15 cellular contexts compared by ENCODE assay signal in the genomic region with DNA sequence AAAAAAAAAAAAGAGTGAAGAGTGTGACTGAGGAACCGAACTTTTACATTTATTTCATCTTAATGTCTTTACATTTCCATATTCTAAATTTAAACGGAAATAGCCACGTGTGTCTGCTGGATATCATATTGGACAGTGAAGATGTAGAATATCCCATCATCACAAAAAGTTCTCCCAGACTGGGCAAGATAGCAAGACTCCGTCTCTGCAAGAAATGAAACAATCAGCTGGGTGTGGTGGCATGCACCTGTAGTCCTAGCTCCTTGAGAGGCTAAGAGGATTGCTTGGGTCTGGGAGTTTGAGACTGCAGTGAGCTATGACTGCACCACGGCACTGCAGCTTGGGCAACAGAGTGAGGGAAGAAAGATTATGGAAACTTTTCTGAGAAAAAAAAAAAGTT. TPM values are rescaled to one million over a fixed set of nuclear protein-coding genes. Genes with fewer than 3 reads are reported as not detected.
DNase-seq lines count a peak whose midpoint lies in the region; ATAC-seq, FAIRE-seq and TF ChIP-seq lines count a peak whose summit lies in the region.
"Had no signal": no experiment of that assay in that cellular context is flagged by ENCODE, and none has a peak within 500 bp of the region (broad histone marks: within the 10 kb centered on the region; RNA-seq: fewer than 3 reads in every experiment).

No MANE protein-coding gene starts in this region.

- in situ Hi-C loops in K562 (cut with MboI) = no loop called here

- peaks cover 12% of the 10 kb centered on the region for H3K79me2 ChIP-seq in K562 (ENCODE audit: control insufficient read depth, insufficient read depth, low read length)

- ATAC-seq in activated T-cell treated with anti-CD3 and anti-CD28 coated beads, Interleukin-2, amount 50 U/mL, for 72 hours (replicated peaks in 1 of 2) = no peak
- ATAC-seq in K562 (no peak), GM18870 (IDR thresholded peaks at IDR 0.05; ENCODE audit: unreplicated experiment) (no peak), HG02885 (IDR thresholded peaks at IDR 0.05; ENCODE audit: poor library complexity, unreplicated experiment) (no peak)
- ATAC-seq: PC-3 had no signal

- no peak overlapping the region for H3K27ac Mint-ChIP-seq in activated T-cell treated with anti-CD3 and anti-CD28 coated beads, Interleukin-2, amount 50 U/mL, for 72 hours
- no peak overlapping the region for H3K27ac Mint-ChIP-seq in activated T-cell treated with anti-CD3 and anti-CD28 coated beads, Interleukin-2, amount 50 U/mL, for 24 hours
- peak overlapping the region in 4 of 7 donors; percentile 42 to 71 (median 44) for H3K27ac Mint-ChIP-seq in CD4-positive, alpha-beta memory T cell
- H3K27ac Mint-ChIP-seq in neural crest cell (ENCODE audit: unreplicated experiment) = no peak overlapping the region

- no peaks in the 10 kb centered on the region for H3K27me3 ChIP-seq in CD4-positive, alpha-beta memory T cell (ENCODE audit: insufficient read depth, low read length)
- H3K27me3 ChIP-seq in K562 (ENCODE audit: control insufficient read depth in 2 of 2, insufficient read depth in 2 of 2, low read length in 2 of 2) = no peaks in the 10 kb centered on the region

- no peak overlapping the region for H3K27ac ChIP-seq in CD4-positive, alpha-beta memory T cell (ENCODE audit: low read depth, low read length)
- no peak overlapping the region for H3K27ac ChIP-seq in K562 (ENCODE audit: extremely low read depth, low read depth, low read length)
- H3K27ac ChIP-seq: C4-2B had no signal

- H3K36me3 ChIP-seq in CD4-positive, alpha-beta memory T cell (ENCODE audit: insufficient read depth, low read length) = no peaks in the 10 kb centered on the region
- peaks cover 12% of the 10 kb centered on the region; the same call in 2 of the 3 replicates for H3K36me3 ChIP-seq in K562 (ENCODE audit: control insufficient read depth, insufficient read depth, low read length)

- H3K36me3 Mint-ChIP-seq in activated T-cell treated with anti-CD3 and anti-CD28 coated beads, Interleukin-2, amount 50 U/mL, for 72 hours (ENCODE audit: insufficient read depth in 2 of 2) = peaks cover 6 to 9% of the 10 kb centered on the region in 2 donors
- peaks cover 20% of the 10 kb centered on the region for H3K36me3 Mint-ChIP-seq in activated T-cell treated with anti-CD3 and anti-CD28 coated beads, Interleukin-2, amount 50 U/mL, for 24 hours (ENCODE audit: low read depth)
- peaks cover 12 to 17% of the 10 kb centered on the region in 2 donors for H3K36me3 Mint-ChIP-seq in CD4-positive, alpha-beta memory T cell
- H3K36me3 Mint-ChIP-seq in neural crest cell (ENCODE audit: low read depth) = peaks cover 17% of the 10 kb centered on the region

- TF ChIP-seq POLR2A in K562 (conservative IDR thresholded peaks at IDR 0.05) = no peak

- CTCF ChIA-PET in CD4-positive, alpha-beta memory T cell (lab: Charles Lee; ENCODE audit: partially characterized antibody) = interaction anchor here (1.3 to 1.6 kb wide), 2 partner anchors 29 to 62 kb away, joined by 3 read pairs; partner anchors contain the start of gene ZNF865
- CTCF ChIA-PET in K562 (lab: Yijun Ruan, JAX; ENCODE audit: low intra/inter-chr PET ratio) = no interaction called here

- H3K27me3 Mint-ChIP-seq in activated T-cell treated with anti-CD3 and anti-CD28 coated beads, Interleukin-2, amount 50 U/mL, for 72 hours (ENCODE audit: low read depth) = no peaks in the 10 kb centered on the region
- no peaks in the 10 kb centered on the region for H3K27me3 Mint-ChIP-seq in activated T-cell treated with anti-CD3 and anti-CD28 coated beads, Interleukin-2, amount 50 U/mL, for 24 hours
- H3K27me3 Mint-ChIP-seq in CD4-positive, alpha-beta memory T cell = peaks cover 0 to 1% of the 10 kb centered on the region in 2 donors
- H3K27me3 Mint-ChIP-seq in neural crest cell (ENCODE audit: low read depth) = no peaks in the 10 kb centered on the region

- H3K9me1 ChIP-seq in K562 (ENCODE audit: control insufficient read depth, insufficient read depth, low read length) = no peaks in the 10 kb centered on the region

- H3K4me2 ChIP-seq in K562 (ENCODE audit: insufficient read depth, low read length) = no peak overlapping the region

- no peaks in the 10 kb centered on the region for H3K9me3 ChIP-seq in CD4-positive, alpha-beta memory T cell (ENCODE audit: control insufficient read depth in 1 of 2, low read length in 2 of 2)
- no peaks in the 10 kb centered on the region for H3K9me3 ChIP-seq in K562 (replicated peaks; ENCODE audit: control insufficient read depth, insufficient read depth, low read depth, low read length)

- TF ChIP-seq RAD21 in K562 (CRISPR knock-in tag; conservative IDR thresholded peaks at IDR 0.05 in 1 of 2, IDR thresholded peaks at IDR 0.05 in 1 of 2) = no peak

- no peak overlapping the region for H3K4me3 ChIP-seq in CD4-positive, alpha-beta memory T cell (ENCODE audit: low read length in 2 of 2)
- no peak overlapping the region for H3K4me3 ChIP-seq in K562

- WGBS in K562 (ENCODE audit: insufficient coverage, low coverage, missing lambda C conversion rate) = 58% methylated on average over 5 of the region's 5 CpGs

- no TSS peak for BruUV-seq in K562 (replicated peaks; lab: Mats Ljungman, UMichigan)

- intact Hi-C loops in CD4-positive, alpha-beta memory T cell (cut with micrococcal nuclease) = no loop called here
- intact Hi-C loops in K562 (cut with micrococcal nuclease) = no loop called here

- H3K4me1 ChIP-seq in CD4-positive, alpha-beta memory T cell (ENCODE audit: insufficient read depth, low read length) = peaks cover 17% of the 10 kb centered on the region
- peaks cover 4 to 22% of the 10 kb centered on the region in 2 experiments; a peak in 4 of 5 replicates for H3K4me1 ChIP-seq in K562 (replicated peaks in 1 of 2; ENCODE audit: control insufficient read depth in 2 of 2, insufficient read depth in 2 of 2, low read length in 2 of 2)

- H4K20me1 ChIP-seq in K562 (replicated peaks; ENCODE audit: control insufficient read depth, insufficient read depth, low read length) = no peaks in the 10 kb centered on the region

- H3K9me3 Mint-ChIP-seq in activated T-cell treated with anti-CD3 and anti-CD28 coated beads, Interleukin-2, amount 50 U/mL, for 72 hours = no peaks in the 10 kb centered on the region
- no peaks in the 10 kb centered on the region for H3K9me3 Mint-ChIP-seq in activated T-cell treated with anti-CD3 and anti-CD28 coated beads, Interleukin-2, amount 50 U/mL, for 24 hours
- peaks cover 0 to 4% (median 0%) of the 10 kb centered on the region in 8 donors for H3K9me3 Mint-ChIP-seq in CD4-positive, alpha-beta memory T cell
- no peaks in the 10 kb centered on the region for H3K9me3 Mint-ChIP-seq in neural crest cell

- POLR2A ChIA-PET in CD4-positive, alpha-beta memory T cell (lab: Charles Lee; ENCODE audit: partially characterized antibody) = interaction anchor here (1.0 kb wide), 1 partner anchor 10 kb away, joined by 3 read pairs; no protein-coding TSS in a partner anchor
- POLR2A ChIA-PET in K562 (lab: Yijun Ruan, JAX) = interaction anchor here (0.5 to 0.6 kb wide), 2 partner anchors 109 to 662 kb away, joined by 3 to 4 read pairs; no protein-coding TSS in a partner anchor

- no peak for DNase-seq in activated T-cell treated with anti-CD3 and anti-CD28 coated beads, Interleukin-2, amount 50 U/mL, for 72 hours
- no peak for DNase-seq in activated T-cell treated with anti-CD3 and anti-CD28 coated beads, Interleukin-2, amount 50 U/mL, for 24 hours
- no peak for DNase-seq in CD4-positive, alpha-beta memory T cell
- no peak for DNase-seq in K562 (ENCODE audit: extremely low read depth in 1 of 4, low spot score in 3 of 4)
- DNase-seq in neural crest cell (ENCODE audit: low read depth, low spot score) = no peak
- DNase-seq in activated CD8-positive, alpha-beta memory T cell treated with anti-CD3 and anti-CD28 coated beads, Interleukin-2, amount 50 U/mL, for 48 hours = no peak
- DNase-seq: GF-D8, NCI-H146, NCI-H69, PC-3 had no signal

- FAIRE-seq in K562 (lab: Jason Lieb, UNC) = no peak
- FAIRE-seq: A204.1, HTR-8/SVneo had no signal

- no peak overlapping the region for H2AFZ ChIP-seq in K562 (ENCODE audit: low read depth, low read length)

- TF ChIP-seq EP300 in K562 (IDR thresholded peaks at IDR 0.05; ENCODE audit: low read length) = no peak

- no peak overlapping the region for H3K9ac ChIP-seq in K562 (ENCODE audit: insufficient read depth in 1 of 2, low read depth in 2 of 2, low read length in 2 of 2)

- TF ChIP-seq CTCF in K562 (IDR thresholded peaks at IDR 0.05 in 2 of 3, conservative IDR thresholded peaks at IDR 0.05 in 1 of 3; ENCODE audit: insufficient read depth in 2 of 3, low read depth in 1 of 3, low read length in 3 of 3) (no peak), neural crest cell (conservative IDR thresholded peaks at IDR 0.05) (no peak)

- H3K4me1 Mint-ChIP-seq in activated T-cell treated with anti-CD3 and anti-CD28 coated beads, Interleukin-2, amount 50 U/mL, for 72 hours (ENCODE audit: low read depth) = peaks cover 17% of the 10 kb centered on the region
- peaks cover 14% of the 10 kb centered on the region for H3K4me1 Mint-ChIP-seq in activated T-cell treated with anti-CD3 and anti-CD28 coated beads, Interleukin-2, amount 50 U/mL, for 24 hours (ENCODE audit: low read depth)
- H3K4me1 Mint-ChIP-seq in CD4-positive, alpha-beta memory T cell = peaks cover 13 to 20% (median 15%) of the 10 kb centered on the region in 4 donors
- H3K4me1 Mint-ChIP-seq in neural crest cell = peaks cover 19% of the 10 kb centered on the region

- H3K4me3 Mint-ChIP-seq in activated T-cell treated with anti-CD3 and anti-CD28 coated beads, Interleukin-2, amount 50 U/mL, for 72 hours = peak overlapping the region; percentile 9 to 18
- H3K4me3 Mint-ChIP-seq in activated T-cell treated with anti-CD3 and anti-CD28 coated beads, Interleukin-2, amount 50 U/mL, for 24 hours = no peak overlapping the region
- H3K4me3 Mint-ChIP-seq in CD4-positive, alpha-beta memory T cell = peak overlapping the region in 7 of 8 donors; percentile 18 to 70 (median 57)
- peak overlapping the region; percentile 86 for H3K4me3 Mint-ChIP-seq in neural crest cell

RNA-seq across cellular contexts. Expression of gene ZNF579, which starts 3.9 kb away (rescaled TPM):
- 1 to 10 TPM; 9.3 to 9.4 TPM for total RNA-seq in activated T-cell treated with anti-CD3 and anti-CD28 coated beads, Interleukin-2, amount 50 U/mL, for 72 hours
- total RNA-seq in CD4-positive, alpha-beta memory T cell = 1 to 10 TPM; 8.0 to 9.6 TPM
- under 1 TPM in 1 of 2 donors, not detected in 1; 0.62 TPM for polyA plus RNA-seq in CD4-positive, alpha-beta memory T cell
- total RNA-seq in K562 (2011; cell fraction: chromatin; rRNA removed; ENCODE audit: low replicate concordance) = 39.4 and 55.2 TPM in 2 replicates
- total RNA-seq in K562 (2011; cell fraction: nucleolus; rRNA removed) = 10.7 TPM in 2 replicates
- 25.4 and 86.3 TPM in 2 replicates for total RNA-seq in K562 (2011; cell fraction: nucleoplasm; rRNA removed)
- total RNA-seq in K562 (2014; rRNA removed) (3.8 and 5.9 TPM in 2 replicates), K562 (2014; rRNA removed; fragmentation: Illumina TruSeq; extraction: Trizol) (1.0 and 1.3 TPM in 2 replicates), K562 (2015; rRNA removed; fragmentation: Illumina TruSeq; extraction: Trizol) (1.2 and 1.3 TPM in 2 replicates), K562 (2021) (15.0 and 15.9 TPM in 2 replicates), neural crest cell (28.2 and 29.1 TPM in 2 replicates)
- polyA plus RNA-seq in K562 (2011; rRNA removed) (1.6 and 3.3 TPM in 2 replicates), K562 (2014; fragmentation: Illumina TruSeq; extraction: Trizol) (3.3 and 3.9 TPM in 2 replicates), K562 (2014; fragmentation: Nextera tagmentation; extraction: Ambion mirVana) (under 1 TPM; 0.06 to 0.08 TPM), K562 (2014; rRNA removed) (3.4 and 4.9 TPM in 2 replicates)
- 3.0 and 6.5 TPM in 2 replicates for polyA plus RNA-seq in K562 (2011; cell fraction: cytosol; rRNA removed)
- polyA plus RNA-seq in K562 (2011; cell fraction: nucleus; rRNA removed) = 17.0 and 20.1 TPM in 2 replicates
- 6.7 and 9.7 TPM in 2 replicates for polyA plus RNA-seq in K562 (2012)
- polyA minus RNA-seq in K562 (2011; rRNA and poly(A)+ RNA removed) = 3.0 and 4.6 TPM in 2 replicates
- polyA minus RNA-seq in K562 (2011; cell fraction: cytosol; rRNA and poly(A)+ RNA removed) = 5.6 and 7.0 TPM in 2 replicates
- polyA minus RNA-seq in K562 (2011; cell fraction: nucleus; rRNA and poly(A)+ RNA removed) = 4.6 and 5.4 TPM in 2 replicates

RNA-seq across cellular contexts. Expression of gene FIZ1, which starts 22.6 kb away (rescaled TPM):
- total RNA-seq in activated T-cell treated with anti-CD3 and anti-CD28 coated beads, Interleukin-2, amount 50 U/mL, for 72 hours = 10 to 100 TPM; 16.2 to 17.3 TPM
- total RNA-seq in CD4-positive, alpha-beta memory T cell = 10 to 100 TPM; 20.8 to 26.4 TPM
- 1 to 10 TPM in 1 of 2 donors, under 1 TPM in 1; 0.99 to 5.3 TPM for polyA plus RNA-seq in CD4-positive, alpha-beta memory T cell
- total RNA-seq in K562 (2011; cell fraction: chromatin; rRNA removed; ENCODE audit: low replicate concordance) = 4.3 and 8.7 TPM in 2 replicates
- 5.7 and 6.8 TPM in 2 replicates for total RNA-seq in K562 (2011; cell fraction: nucleolus; rRNA removed)
- total RNA-seq in K562 (2011; cell fraction: nucleoplasm; rRNA removed) = 6.9 and 7.8 TPM in 2 replicates
- total RNA-seq in K562 (2014; rRNA removed) (5.9 and 7.3 TPM in 2 replicates), K562 (2014; rRNA removed; fragmentation: Illumina TruSeq; extraction: Trizol) (2.3 and 3.2 TPM in 2 replicates), K562 (2015; rRNA removed; fragmentation: Illumina TruSeq; extraction: Trizol) (4.7 and 5.5 TPM in 2 replicates), K562 (2021) (14.4 and 17.5 TPM in 2 replicates), neural crest cell (31.6 and 31.8 TPM in 2 replicates)
- polyA plus RNA-seq in K562 (2011; rRNA removed) (3.8 and 4.7 TPM in 2 replicates), K562 (2014; fragmentation: Illumina TruSeq; extraction: Trizol) (8.7 TPM in 2 replicates), K562 (2014; fragmentation: Nextera tagmentation; extraction: Ambion mirVana) (under 1 TPM; 0.79 to 0.81 TPM), K562 (2014; rRNA removed) (5.7 and 5.8 TPM in 2 replicates)
- 3.5 and 7.4 TPM in 2 replicates for polyA plus RNA-seq in K562 (2011; cell fraction: cytosol; rRNA removed)
- 7.6 and 10.7 TPM in 2 replicates for polyA plus RNA-seq in K562 (2011; cell fraction: nucleus; rRNA removed)
- polyA plus RNA-seq in K562 (2012) = 10.6 and 12.2 TPM in 2 replicates
- 2.1 and 3.1 TPM in 2 replicates for polyA minus RNA-seq in K562 (2011; rRNA and poly(A)+ RNA removed)
- 5.5 and 6.6 TPM in 2 replicates for polyA minus RNA-seq in K562 (2011; cell fraction: cytosol; rRNA and poly(A)+ RNA removed)
- polyA minus RNA-seq in K562 (2011; cell fraction: nucleus; rRNA and poly(A)+ RNA removed) = 2.8 and 3.4 TPM in 2 replicates

RNA-seq across cellular contexts. Expression of gene ZNF524, which starts 23.3 kb away (rescaled TPM):
- total RNA-seq in activated T-cell treated with anti-CD3 and anti-CD28 coated beads, Interleukin-2, amount 50 U/mL, for 72 hours = 10 to 100 TPM; 26.2 to 32.3 TPM
- total RNA-seq in CD4-positive, alpha-beta memory T cell = 10 to 100 TPM; 31.2 to 34.0 TPM
- 10 to 100 TPM; 26.2 to 40.1 TPM for polyA plus RNA-seq in CD4-positive, alpha-beta memory T cell
- total RNA-seq in K562 (2011; cell fraction: chromatin; rRNA removed; ENCODE audit: low replicate concordance) = 3.2 and 12.0 TPM in 2 replicates
- total RNA-seq in K562 (2011; cell fraction: nucleolus; rRNA removed) = 12.4 and 13.0 TPM in 2 replicates
- 7.3 and 7.5 TPM in 2 replicates for total RNA-seq in K562 (2011; cell fraction: nucleoplasm; rRNA removed)
- total RNA-seq in K562 (2014; rRNA removed) (14.7 and 23.6 TPM in 2 replicates), K562 (2014; rRNA removed; fragmentation: Illumina TruSeq; extraction: Trizol) (0.55 and 1.2 TPM in 2 replicates), K562 (2015; rRNA removed; fragmentation: Illumina TruSeq; extraction: Trizol) (5.6 and 6.4 TPM in 2 replicates), K562 (2021) (15.6 and 16.7 TPM in 2 replicates), neural crest cell (6.1 and 6.7 TPM in 2 replicates)
- polyA plus RNA-seq in K562 (2011; rRNA removed) (2.9 and 3.7 TPM in 2 replicates), K562 (2014; fragmentation: Illumina TruSeq; extraction: Trizol) (1.4 and 5.4 TPM in 2 replicates), K562 (2014; fragmentation: Nextera tagmentation; extraction: Ambion mirVana) (under 1 TPM; 0.08 to 0.10 TPM), K562 (2014; rRNA removed) (13.1 and 14.4 TPM in 2 replicates)
- 6.8 and 21.8 TPM in 2 replicates for polyA plus RNA-seq in K562 (2011; cell fraction: cytosol; rRNA removed)
- 9.0 and 14.1 TPM in 2 replicates for polyA plus RNA-seq in K562 (2011; cell fraction: nucleus; rRNA removed)
- polyA plus RNA-seq in K562 (2012) = 7.6 and 20.4 TPM in 2 replicates
- polyA minus RNA-seq in K562 (2011; rRNA and poly(A)+ RNA removed) = 0.30 and 0.67 TPM in 2 replicates
- polyA minus RNA-seq in K562 (2011; cell fraction: cytosol; rRNA and poly(A)+ RNA removed) = 5.1 and 7.1 TPM in 2 replicates
- 5.9 and 6.3 TPM in 2 replicates for polyA minus RNA-seq in K562 (2011; cell fraction: nucleus; rRNA and poly(A)+ RNA removed)

RNA-seq across cellular contexts. Expression of gene ZNF865, which starts 28.7 kb away (rescaled TPM):
- total RNA-seq in activated T-cell treated with anti-CD3 and anti-CD28 coated beads, Interleukin-2, amount 50 U/mL, for 72 hours = 10 to 100 TPM; 12.9 to 13.2 TPM
- total RNA-seq in CD4-positive, alpha-beta memory T cell = 10 to 100 TPM; 20.3 to 20.9 TPM
- polyA plus RNA-seq in CD4-positive, alpha-beta memory T cell = under 1 TPM in 1 of 2 donors, not detected in 1; 0.30 TPM
- total RNA-seq in K562 (2011; cell fraction: chromatin; rRNA removed; ENCODE audit: low replicate concordance) = 2.2 and 8.0 TPM in 2 replicates
- total RNA-seq in K562 (2011; cell fraction: nucleolus; rRNA removed) = 8.0 and 10.0 TPM in 2 replicates
- 4.9 and 5.2 TPM in 2 replicates for total RNA-seq in K562 (2011; cell fraction: nucleoplasm; rRNA removed)
- total RNA-seq in K562 (2014; rRNA removed) = 1.6 and 2.3 TPM in 2 replicates
- 0.29 and 0.40 TPM in 2 replicates for total RNA-seq in K562 (2014; rRNA removed; fragmentation: Illumina TruSeq; extraction: Trizol)
- total RNA-seq in K562 (2015; rRNA removed; fragmentation: Illumina TruSeq; extraction: Trizol) = 1.4 and 1.5 TPM in 2 replicates
- total RNA-seq in K562 (2021) = 18.6 and 18.8 TPM in 2 replicates
- 1.2 and 1.5 TPM in 2 replicates for polyA plus RNA-seq in K562 (2011; rRNA removed)
- 2.0 and 9.6 TPM in 2 replicates for polyA plus RNA-seq in K562 (2011; cell fraction: cytosol; rRNA removed)
- polyA plus RNA-seq in K562 (2011; cell fraction: nucleus; rRNA removed) = 1.6 and 4.8 TPM in 2 replicates
- polyA plus RNA-seq in K562 (2012) = 6.0 and 10.0 TPM in 2 replicates
- 1.8 and 2.3 TPM in 2 replicates for polyA plus RNA-seq in K562 (2014; fragmentation: Illumina TruSeq; extraction: Trizol)
- polyA plus RNA-seq in K562 (2014; fragmentation: Nextera tagmentation; extraction: Ambion mirVana) = not detected
- 6.7 and 6.9 TPM in 2 replicates for polyA plus RNA-seq in K562 (2014; rRNA removed)
- 0.24 and 0.60 TPM in 2 replicates for polyA minus RNA-seq in K562 (2011; rRNA and poly(A)+ RNA removed)
- 7.3 and 9.8 TPM in 2 replicates for polyA minus RNA-seq in K562 (2011; cell fraction: cytosol; rRNA and poly(A)+ RNA removed)
- polyA minus RNA-seq in K562 (2011; cell fraction: nucleus; rRNA and poly(A)+ RNA removed) = 1.1 and 1.5 TPM in 2 replicates
- total RNA-seq in neural crest cell = 20.3 TPM in 2 replicates

RNA-seq across cellular contexts. Expression of gene SBK3, which starts 31.4 kb away (rescaled TPM):
- not detected for total RNA-seq in activated T-cell treated with anti-CD3 and anti-CD28 coated beads, Interleukin-2, amount 50 U/mL, for 72 hours
- not detected for total RNA-seq in CD4-positive, alpha-beta memory T cell
- polyA plus RNA-seq in CD4-positive, alpha-beta memory T cell = not detected
- total RNA-seq in K562 (2011; cell fraction: chromatin; rRNA removed; ENCODE audit: low replicate concordance) = 1.1 TPM in 1 of 2 replicates, not detected in the other
- total RNA-seq in K562 (2011; cell fraction: nucleolus; rRNA removed) = 0.50 TPM in 1 of 2 replicates, not detected in the other
- 0.44 TPM in 1 of 2 replicates, not detected in the other for total RNA-seq in K562 (2011; cell fraction: nucleoplasm; rRNA removed)
- total RNA-seq in K562 (2014; rRNA removed) = not detected in 2 replicates
- not detected in 2 replicates for total RNA-seq in K562 (2014; rRNA removed; fragmentation: Illumina TruSeq; extraction: Trizol)
- total RNA-seq in K562 (2015; rRNA removed; fragmentation: Illumina TruSeq; extraction: Trizol) = not detected in 2 replicates
- 0.13 TPM in 1 of 2 replicates, not detected in the other for total RNA-seq in K562 (2021)
- 0.20 and 0.43 TPM in 2 replicates for polyA plus RNA-seq in K562 (2011; rRNA removed)
- polyA plus RNA-seq in K562 (2011; cell fraction: cytosol; rRNA removed) = 0.19 and 3.0 TPM in 2 replicates
- polyA plus RNA-seq in K562 (2011; cell fraction: nucleus; rRNA removed) = 2.0 TPM in 1 of 2 replicates, not detected in the other
- 0.23 and 0.43 TPM in 2 replicates for polyA plus RNA-seq in K562 (2012)
- 0.12 TPM in 1 of 2 replicates, not detected in the other for polyA plus RNA-seq in K562 (2014; fragmentation: Illumina TruSeq; extraction: Trizol)
- not detected for polyA plus RNA-seq in K562 (2014; fragmentation: Nextera tagmentation; extraction: Ambion mirVana)
- polyA plus RNA-seq in K562 (2014; rRNA removed) = 0.11 TPM in 1 of 2 replicates, not detected in the other
- 0.14 TPM in 1 of 2 replicates, not detected in the other for polyA minus RNA-seq in K562 (2011; rRNA and poly(A)+ RNA removed)
- polyA minus RNA-seq in K562 (2011; cell fraction: cytosol; rRNA and poly(A)+ RNA removed) = 1.7 TPM in 1 of 2 replicates, not detected in the other
- polyA minus RNA-seq in K562 (2011; cell fraction: nucleus; rRNA and poly(A)+ RNA removed) = 1.2 TPM in 1 of 2 replicates, not detected in the other
- 0.39 and 0.68 TPM in 2 replicates for total RNA-seq in neural crest cell
- total RNA-seq: PC-3 had no signal

Comparison
In these comparisons a context has a peak if more than half of its experiments do, and no peak if none do; other contexts are left out.
1. H3K27ac Mint-ChIP-seq: peak in CD4-positive, alpha-beta memory T cell (4 of 7); none in activated T-cell treated with anti-CD3 and anti-CD28 coated beads, Interleukin-2, amount 50 U/mL, for 72 hours (single experiment), activated T-cell treated with anti-CD3 and anti-CD28 coated beads, Interleukin-2, amount 50 U/mL, for 24 hours (single experiment) and neural crest cell (single experiment).